Comparison of ENCODE assay signal across 8 cellular contexts in the genomic region with DNA sequence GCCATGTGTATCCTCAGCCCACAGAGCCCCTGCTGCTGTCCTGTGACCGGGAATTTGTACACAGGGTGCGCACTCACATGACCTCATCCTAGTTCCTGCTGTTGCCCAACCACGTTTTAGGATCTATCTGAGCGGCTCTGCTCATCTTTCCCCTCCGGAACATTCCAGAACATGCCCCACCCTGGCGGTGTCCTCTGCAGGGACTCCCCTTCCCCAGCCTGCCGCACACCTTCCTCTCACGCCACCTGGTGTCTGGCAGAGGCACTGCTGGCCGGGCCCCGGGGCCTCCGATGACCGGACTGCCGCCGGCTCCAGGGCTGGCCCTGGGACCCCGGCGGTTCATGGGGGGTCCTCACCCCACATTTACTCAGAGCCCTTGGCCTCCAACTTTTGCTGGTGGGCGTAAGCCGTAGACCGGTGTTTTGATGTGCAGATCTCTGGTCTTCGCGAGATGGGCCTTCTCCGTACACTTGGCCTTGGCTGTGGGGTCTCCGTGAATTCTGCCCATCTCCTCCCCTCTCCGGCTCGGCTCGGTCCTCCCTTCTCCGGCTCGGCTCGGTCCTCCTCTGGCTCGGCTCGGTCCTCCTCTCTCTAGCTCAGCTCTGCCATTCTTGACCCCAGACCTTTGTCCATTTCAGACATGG. TPM values are rescaled to one million over a fixed set of nuclear protein-coding genes. Genes with fewer than 3 reads are reported as not detected.
DNase-seq lines count a peak whose midpoint lies in the region; ATAC-seq lines count a peak whose summit lies in the region.

No MANE protein-coding gene starts in this region.

- no peak overlapping the region for H3K27ac Mint-ChIP-seq in activated naive CD8-positive, alpha-beta T cell treated with anti-CD3 and anti-CD28 coated beads, Interleukin-2, amount 10 ng/mL, durations not matched to agents 7 days and 5 days

- POLR2A ChIA-PET in activated naive CD8-positive, alpha-beta T cell treated with anti-CD3 and anti-CD28 coated beads, Interleukin-2, amount 10 ng/mL, durations not matched to agents 7 days and 5 days (lab: Charles Lee) = no interaction called here

- peak; percentile 30 for ATAC-seq in activated naive CD8-positive, alpha-beta T cell treated with anti-CD3 and anti-CD28 coated beads, Interleukin-2, amount 10 ng/mL, durations not matched to agents 7 days and 5 days (ENCODE audit: low read depth)
- ATAC-seq in HG02870 (IDR thresholded peaks at IDR 0.05; ENCODE audit: unreplicated experiment) = no peak

- H3K4me1 Mint-ChIP-seq in activated naive CD8-positive, alpha-beta T cell treated with anti-CD3 and anti-CD28 coated beads, Interleukin-2, amount 10 ng/mL, durations not matched to agents 7 days and 5 days = no peaks in the 10 kb centered on the region

- DNase-seq in NCI-H1092 treated with DMSO at 0.1 percent for 48 hours (lab: John Stamatoyannopoulos, UW) (peak; percentile 1), NCI-H1092 (lab: John Stamatoyannopoulos, UW) (no peak), RKO (ENCODE audit: low spot score) (peak; percentile 21), hepatic stellate cell (ENCODE audit: low spot score) (peak; percentile 77), NCI-H1105 (lab: John Stamatoyannopoulos, UW) (no peak)
- DNase-seq in activated naive CD8-positive, alpha-beta T cell treated with anti-CD3 and anti-CD28 coated beads, Interleukin-2, amount 10 ng/mL, durations not matched to agents 7 days and 5 days = peak; percentile 65
- peak in 3 of 4 experiments; percentile 12 to 28 (median 21) for DNase-seq in stimulated activated CD4-positive, alpha-beta T cell treated with anti-CD3 and anti-CD28 coated beads, Interleukin-1b, Interleukin-23, amount 100 ng/mL, for 24 hours (ENCODE audit: low read depth in 4 of 4, low spot score in 1 of 4)

- H3K36me3 Mint-ChIP-seq in activated naive CD8-positive, alpha-beta T cell treated with anti-CD3 and anti-CD28 coated beads, Interleukin-2, amount 10 ng/mL, durations not matched to agents 7 days and 5 days = peaks cover under 1% of the 10 kb centered on the region

- no peak overlapping the region for H3K4me3 Mint-ChIP-seq in activated naive CD8-positive, alpha-beta T cell treated with anti-CD3 and anti-CD28 coated beads, Interleukin-2, amount 10 ng/mL, durations not matched to agents 7 days and 5 days

- peaks cover 1% of the 10 kb centered on the region for H3K9me3 Mint-ChIP-seq in activated naive CD8-positive, alpha-beta T cell treated with anti-CD3 and anti-CD28 coated beads, Interleukin-2, amount 10 ng/mL, durations not matched to agents 7 days and 5 days

- H3K27me3 Mint-ChIP-seq in activated naive CD8-positive, alpha-beta T cell treated with anti-CD3 and anti-CD28 coated beads, Interleukin-2, amount 10 ng/mL, durations not matched to agents 7 days and 5 days = no peaks in the 10 kb centered on the region

RNA-seq across cellular contexts. Expression of a gene that starts 29.5 kb away (rescaled TPM):
- not detected for total RNA-seq in activated naive CD8-positive, alpha-beta T cell treated with anti-CD3 and anti-CD28 coated beads, Interleukin-2, amount 10 ng/mL, durations not matched to agents 7 days and 5 days

Comparison
In these comparisons a context has a peak if more than half of its experiments do, and no peak if none do; other contexts are left out.
1. DNase-seq: peak in NCI-H1092 treated with DMSO at 0.1 percent for 48 hours (single experiment), RKO (single experiment), activated naive CD8-positive, alpha-beta T cell treated with anti-CD3 and anti-CD28 coated beads, Interleukin-2, amount 10 ng/mL, durations not matched to agents 7 days and 5 days (single experiment), hepatic stellate cell (single experiment) and stimulated activated CD4-positive, alpha-beta T cell treated with anti-CD3 and anti-CD28 coated beads, Interleukin-1b, Interleukin-23, amount 100 ng/mL, for 24 hours (3 of 4); none in NCI-H1092 (single experiment) and NCI-H1105 (single experiment).